8 cellular contexts compared by ENCODE assay signal in genomic region chr20:37384683-37385174, GRCh38. TPM values are rescaled to one million over a fixed set of nuclear protein-coding genes. Genes with fewer than 3 reads are reported as not detected.
DNase-seq lines count a peak whose midpoint lies in the region; ATAC-seq and TF ChIP-seq lines count a peak whose summit lies in the region.

No MANE protein-coding gene starts in this region.

- H3K27ac ChIP-seq in 22Rv1 (no peak overlapping the region), lower lobe of right lung (no peak overlapping the region)

- TF ChIP-seq CTCF in 22Rv1 (IDR thresholded peaks at IDR 0.05), result peak; percentile 81
- peak; percentile 89 for TF ChIP-seq CTCF in chondrocyte (IDR thresholded peaks at IDR 0.05)
- peak; percentile 94 for TF ChIP-seq CTCF in lower lobe of right lung (IDR thresholded peaks at IDR 0.05)

- H3K4me1 Mint-ChIP-seq in chondrocyte (ENCODE audit: low read depth), result peaks cover 4% of the 10 kb centered on the region

- peaks cover 41% of the 10 kb centered on the region for H3K36me3 ChIP-seq in lower lobe of right lung

- H3K27me3 Mint-ChIP-seq in chondrocyte (ENCODE audit: low read depth), result no peaks in the 10 kb centered on the region

- peaks cover 4% of the 10 kb centered on the region for H3K36me3 Mint-ChIP-seq in chondrocyte (ENCODE audit: low read depth)

- DNase-seq in LoVo (ENCODE audit: low spot score) (peak; percentile 18), chondrocyte (ENCODE audit: low spot score) (peak; percentile 65), lower lobe of right lung (peak; percentile 80)
- DNase-seq in activated CD4-positive, alpha-beta T cell treated with anti-CD3 and anti-CD28 coated beads for 24 hours (ENCODE audit: low read depth in 2 of 2), result peak; percentile 67 to 72
- DNase-seq in stimulated activated CD8-positive, alpha-beta memory T cell treated with anti-CD3 and anti-CD28 coated beads, Interleukin-12 subunit alpha, Interleukin-12 subunit beta, amount 100 ng/mL, for 24 hours (ENCODE audit: extremely low read depth), result peak; percentile 40

- no peak overlapping the region for H3K27ac Mint-ChIP-seq in chondrocyte (ENCODE audit: unreplicated experiment)

- ATAC-seq in GM18868 (IDR thresholded peaks at IDR 0.05; ENCODE audit: unreplicated experiment) (peak; percentile 43), lower lobe of right lung (peak; percentile 80 to 89), GM18520 (IDR thresholded peaks at IDR 0.05; ENCODE audit: unreplicated experiment) (no peak)

- no peaks in the 10 kb centered on the region for H3K27me3 ChIP-seq in lower lobe of right lung (ENCODE audit: low read depth)

- H3K9me3 Mint-ChIP-seq in chondrocyte (ENCODE audit: low read depth), result no peaks in the 10 kb centered on the region

- intact Hi-C loops in lower lobe of right lung (cut with DNase I), result loop anchor here (10.0 kb wide), 1 partner anchor 120 kb away; the partner anchor contains the start of gene GHRH

- peak overlapping the region; percentile 20 for H3K4me3 Mint-ChIP-seq in chondrocyte (ENCODE audit: unreplicated experiment)

- peaks cover 16% of the 10 kb centered on the region for H3K4me1 ChIP-seq in lower lobe of right lung

- no peaks in the 10 kb centered on the region for H3K9me3 ChIP-seq in lower lobe of right lung

- peak overlapping the region; percentile 52 for H3K4me3 ChIP-seq in lower lobe of right lung

RNA-seq across cellular contexts. Expression of gene SRC, which starts 38.8 kb away (rescaled TPM):
- 16.0 to 25.7 TPM (median 25.1 TPM) in 3 replicates for total RNA-seq in chondrocyte
- total RNA-seq in lower lobe of right lung, result 72.7 TPM

Comparison
In these comparisons a context has a peak if more than half of its experiments do, and no peak if none do; other contexts are left out.
1. DNase-seq: peak in every context shown above with its lines; median percentile 80 in lower lobe of right lung; 70 in activated CD4-positive, alpha-beta T cell treated with anti-CD3 and anti-CD28 coated beads for 24 hours; 65 in chondrocyte; 40 in stimulated activated CD8-positive, alpha-beta memory T cell treated with anti-CD3 and anti-CD28 coated beads, Interleukin-12 subunit alpha, Interleukin-12 subunit beta, amount 100 ng/mL, for 24 hours; 18 in LoVo.